34 cellular contexts compared by ENCODE assay signal in genomic region chr16:7515543-7515942, GRCh38.
"Had no signal": no experiment of that assay in that cellular context is flagged by ENCODE, and none has a peak within 500 bp of the region (broad histone marks: within the 10 kb centered on the region; RNA-seq: fewer than 3 reads in every experiment).

No MANE protein-coding gene starts in this region.

- H3K4me1 ChIP-seq: adrenal gland, ascending aorta, body of pancreas, breast epithelium had no signal

- H3K27ac ChIP-seq: adrenal gland, ascending aorta, body of pancreas, brain microvascular endothelial cell, breast epithelium, cardiac muscle cell had no signal

- ATAC-seq: activated naive CD4-positive, alpha-beta T cell treated with anti-CD3 and anti-CD28 coated beads, Interleukin-2, amount 50 U/mL, for 72 hours; activated naive CD8-positive, alpha-beta T cell treated with anti-CD3 and anti-CD28 coated beads, Interleukin-2, amount 50 U/mL, for 24 hours; activated T-cell treated with anti-CD3 and anti-CD28 coated beads, Interleukin-2, amount 50 U/mL, for 4 hours; activated T-cell treated with anti-CD3 and anti-CD28 coated beads, Interleukin-2, amount 50 U/mL, for 72 hours; activated T-helper 17 cell treated with anti-CD3 and anti-CD28 coated beads, Interleukin-2, amount 50 U/mL, for 72 hours; body of pancreas had no signal

- H3K9me3 ChIP-seq: adrenal gland, ascending aorta, breast epithelium had no signal

- H3K27me3 ChIP-seq: adrenal gland, ascending aorta, body of pancreas, brain microvascular endothelial cell, breast epithelium, cardiac muscle cell had no signal

- DNase-seq: activated effector memory CD4-positive, alpha-beta T cell treated with anti-CD3 and anti-CD28 coated beads, Interleukin-2, amount 50 U/mL, for 16 hours; activated effector memory CD4-positive, alpha-beta T cell treated with Interleukin-2 at 50 U/mL for 16 hours; activated gamma-delta T cell; activated gamma-delta T cell treated with Interleukin-2 at 50 U/mL for 16 hours; activated naive CD4-positive, alpha-beta T cell; activated naive CD4-positive, alpha-beta T cell treated with anti-CD3 and anti-CD28 coated beads for 36 hours; activated naive CD4-positive, alpha-beta T cell treated with anti-CD3 and anti-CD28 coated beads, Interleukin-2, amount 10 ng/mL, durations not matched to agents 7 days and 5 days; activated naive CD4-positive, alpha-beta T cell treated with anti-CD3 and anti-CD28 coated beads, Interleukin-2, amount 50 U/mL, for 16 hours; activated naive CD4-positive, alpha-beta T cell treated with Interleukin-2 at 50 U/mL for 16 hours; activated naive CD8-positive, alpha-beta T cell treated with anti-CD3 and anti-CD28 coated beads for 36 hours; activated naive CD8-positive, alpha-beta T cell treated with anti-CD3 and anti-CD28 coated beads, Interleukin-2, amount 10 ng/mL, durations not matched to agents 7 days and 5 days; activated naive CD8-positive, alpha-beta T cell treated with anti-CD3 and anti-CD28 coated beads, Interleukin-2, amount 50 U/mL, for 24 hours; activated T-cell treated with anti-CD3 and anti-CD28 coated beads, Interleukin-2, amount 50 U/mL, for 1 hour; activated T-cell treated with anti-CD3 and anti-CD28 coated beads, Interleukin-2, amount 50 U/mL, for 24 hours; activated T-cell treated with anti-CD3 and anti-CD28 coated beads, Interleukin-2, amount 50 U/mL, for 4 hours; activated T-cell treated with anti-CD3 and anti-CD28 coated beads, Interleukin-2, amount 50 U/mL, for 48 hours; activated T-cell treated with anti-CD3 and anti-CD28 coated beads, Interleukin-2, amount 50 U/mL, for 72 hours; adrenal gland; amniotic stem cell; amygdala; anterior cingulate cortex; aorta; body of pancreas; brain microvascular endothelial cell; caudate nucleus; central memory CD4-positive, alpha-beta T cell; cerebellar nuclear complex had no signal

- FAIRE-seq: astrocyte, bronchial epithelial cell had no signal

- H3K4me3 ChIP-seq: adrenal gland, ascending aorta, body of pancreas, breast epithelium, cardiac muscle cell had no signal

- H3K36me3 ChIP-seq: adrenal gland, ascending aorta, brain microvascular endothelial cell, breast epithelium, cardiac muscle cell had no signal
